In genomic region chr9:130128782-130129424, GRCh38 we compare ENCODE assay signal across 8 cellular contexts. TPM values are rescaled to one million over a fixed set of nuclear protein-coding genes. Genes with fewer than 3 reads are reported as not detected.
A peak's percentile ranks its signal among the peaks of the same experiment; 100 is the strongest.
DNase-seq lines count a peak whose midpoint lies in the region; ATAC-seq lines count a peak whose summit lies in the region.

No MANE protein-coding gene starts in this region.

- CTCF ChIA-PET in naive thymus-derived CD4-positive, alpha-beta T cell (lab: Charles Lee), result interaction anchor here (1.2 to 2.2 kb wide), 2 partner anchors 21 to 107 kb away, joined by 4 to 12 read pairs; no protein-coding TSS in a partner anchor

- peak overlapping the region; percentile 76 to 93 (median 82) for H3K4me3 Mint-ChIP-seq in naive thymus-derived CD4-positive, alpha-beta T cell

- intact Hi-C loops in naive thymus-derived CD4-positive, alpha-beta T cell (cut with micrococcal nuclease), result loop anchor here (1.0 to 5.0 kb wide), 7 partner anchors 9 to 448 kb away; partner anchors contain the start of genes FUBP3 (in 1 of the 2) and NCS1 (in 1 of the 2)

- POLR2A ChIA-PET in naive thymus-derived CD4-positive, alpha-beta T cell (lab: Charles Lee), result interaction anchor here (1.0 to 1.3 kb wide), 6 partner anchors 10 to 237 kb away, joined by 3 to 4 read pairs (median 3); no protein-coding TSS in a partner anchor

- H3K27me3 ChIP-seq in effector memory CD4-positive, alpha-beta T cell (replicated peaks; ENCODE audit: control insufficient read depth, insufficient read depth, low read length, poor library complexity, severe bottlenecking), result no peaks in the 10 kb centered on the region
- H3K27me3 ChIP-seq in naive thymus-derived CD4-positive, alpha-beta T cell (ENCODE audit: control insufficient read depth in 2 of 2, insufficient read depth in 2 of 2, low read length in 2 of 2), result no peaks in the 10 kb centered on the region

- peak; percentile 22 for DNase-seq in AG08395 (ENCODE audit: low spot score)
- DNase-seq in Jurkat, Clone E6-1 (ENCODE audit: low read depth, low spot score), result peak; percentile 32
- peak; percentile 57 for DNase-seq in activated CD4-positive, alpha-beta T cell treated with anti-CD3 and anti-CD28 coated beads, Interleukin-2, amount 50 U/mL, for 1 hour
- DNase-seq in effector memory CD4-positive, alpha-beta T cell, result peak; percentile 50 to 62 (median 62)
- DNase-seq in naive thymus-derived CD4-positive, alpha-beta T cell, result peak in 7 of 9 donors; percentile 13 to 68 (median 21)
- peak; percentile 31 for DNase-seq in superior temporal gyrus (ENCODE audit: extremely low spot score)
- no peak for DNase-seq in NCI-H226

- peaks cover 4% of the 10 kb centered on the region for H3K36me3 ChIP-seq in effector memory CD4-positive, alpha-beta T cell (ENCODE audit: control insufficient read depth, insufficient read depth, low read length)
- H3K36me3 ChIP-seq in naive thymus-derived CD4-positive, alpha-beta T cell (ENCODE audit: control insufficient read depth in 2 of 3, insufficient read depth in 3 of 3, low read length in 3 of 3), result peaks cover 0 to 4% (median 3%) of the 10 kb centered on the region in 3 experiments

- H3K9me3 Mint-ChIP-seq in naive thymus-derived CD4-positive, alpha-beta T cell, result peaks cover 0 to 1% (median 0%) of the 10 kb centered on the region in 11 donors

- H3K27ac ChIP-seq in effector memory CD4-positive, alpha-beta T cell (ENCODE audit: insufficient read depth, low read length, poor library complexity, severe bottlenecking), result peak overlapping the region; percentile 98
- H3K27ac ChIP-seq in naive thymus-derived CD4-positive, alpha-beta T cell (ENCODE audit: low read depth, low read length), result peak overlapping the region; percentile 66

- peak overlapping the region; percentile 44 for H3K4me3 ChIP-seq in Jurkat, Clone E6-1 (ENCODE audit: low read length)
- H3K4me3 ChIP-seq in effector memory CD4-positive, alpha-beta T cell (ENCODE audit: insufficient read depth, low read depth, low read length, poor library complexity, severe bottlenecking), result peak overlapping the region; percentile 22
- H3K4me3 ChIP-seq in naive thymus-derived CD4-positive, alpha-beta T cell (ENCODE audit: low read length), result peak overlapping the region; percentile 52

- peaks cover 0 to 36% (median 13%) of the 10 kb centered on the region in 5 donors for H3K36me3 Mint-ChIP-seq in naive thymus-derived CD4-positive, alpha-beta T cell

- peak; percentile 72 for ATAC-seq in GM19463 (IDR thresholded peaks at IDR 0.05; ENCODE audit: unreplicated experiment)
- peak; percentile 73 for ATAC-seq in naive thymus-derived CD4-positive, alpha-beta T cell

- H3K27ac Mint-ChIP-seq in naive thymus-derived CD4-positive, alpha-beta T cell, result peak overlapping the region; percentile 89 to 99 (median 95)

- H3K9me3 ChIP-seq in effector memory CD4-positive, alpha-beta T cell (ENCODE audit: control insufficient read depth, low read length), result no peaks in the 10 kb centered on the region
- H3K9me3 ChIP-seq in naive thymus-derived CD4-positive, alpha-beta T cell (ENCODE audit: control insufficient read depth in 2 of 3, low read length in 3 of 3), result no peaks in the 10 kb centered on the region

- peaks cover 44 to 72% (median 60%) of the 10 kb centered on the region in 7 donors for H3K4me1 Mint-ChIP-seq in naive thymus-derived CD4-positive, alpha-beta T cell

- peaks cover 48% of the 10 kb centered on the region for H3K4me1 ChIP-seq in effector memory CD4-positive, alpha-beta T cell (ENCODE audit: control insufficient read depth, insufficient read depth, low read length, poor library complexity, severe bottlenecking)
- H3K4me1 ChIP-seq in naive thymus-derived CD4-positive, alpha-beta T cell (ENCODE audit: control insufficient read depth in 2 of 2, insufficient read depth in 2 of 2, low read length in 2 of 2), result peaks cover 53 to 55% of the 10 kb centered on the region in 2 donors

- H3K27me3 Mint-ChIP-seq in naive thymus-derived CD4-positive, alpha-beta T cell, result no peaks in the 10 kb centered on the region

RNA-seq across cellular contexts. Expression of gene NCS1, which starts 43.3 kb away (rescaled TPM):
- polyA plus RNA-seq in Jurkat, Clone E6-1 (2012; ENCODE audit: insufficient read depth, insufficient read length), result 11.2 TPM
- under 1 TPM in 3 of 5 experiments, not detected in 2; 0.14 to 0.85 (median 0.22) TPM for total RNA-seq in naive thymus-derived CD4-positive, alpha-beta T cell
- polyA plus RNA-seq in naive thymus-derived CD4-positive, alpha-beta T cell, result not detected
